Comparison of ENCODE assay signal across 7 cellular contexts in genomic region chr19:49808762-49809154, GRCh38. TPM values are rescaled to one million over a fixed set of nuclear protein-coding genes. Genes with fewer than 3 reads are reported as not detected.
DNase-seq lines count a peak whose midpoint lies in the region; ATAC-seq, FAIRE-seq and TF ChIP-seq lines count a peak whose summit lies in the region.

No MANE protein-coding gene starts in this region.

- H3K36me3 Mint-ChIP-seq in naive thymus-derived CD4-positive, alpha-beta T cell: peaks cover 0 to 9% (median 6%) of the 10 kb centered on the region in 5 donors

- no peaks in the 10 kb centered on the region for H3K36me3 ChIP-seq in Panc1 (ENCODE audit: control insufficient read depth, insufficient read depth, low read length)
- H3K36me3 ChIP-seq in naive thymus-derived CD4-positive, alpha-beta T cell (ENCODE audit: control insufficient read depth in 2 of 3, insufficient read depth in 3 of 3, low read length in 3 of 3): peaks cover 0 to 6% (median 0%) of the 10 kb centered on the region in 3 experiments

- TF ChIP-seq POLR2A in H54 (IDR thresholded peaks at IDR 0.05; ENCODE audit: low read depth, low read length): no peak

- H3K9me3 Mint-ChIP-seq in naive thymus-derived CD4-positive, alpha-beta T cell: no peaks in the 10 kb centered on the region

- peak overlapping the region; percentile 85 to 96 (median 90) for H3K4me3 Mint-ChIP-seq in naive thymus-derived CD4-positive, alpha-beta T cell

- peak overlapping the region; percentile 40 to 58 for H3K4me3 ChIP-seq in Panc1 (ENCODE audit: low read depth in 2 of 2, low read length in 2 of 2)
- peak overlapping the region; percentile 64 for H3K4me3 ChIP-seq in fibroblast of pulmonary artery (replicated peaks; ENCODE audit: low read depth, low read length)
- peak overlapping the region; percentile 71 for H3K4me3 ChIP-seq in naive thymus-derived CD4-positive, alpha-beta T cell (ENCODE audit: low read length)

- no peaks in the 10 kb centered on the region for H3K9me3 ChIP-seq in Panc1 (ENCODE audit: control insufficient read depth, insufficient read depth, low read depth, low read length)
- H3K9me3 ChIP-seq in naive thymus-derived CD4-positive, alpha-beta T cell (ENCODE audit: control insufficient read depth in 2 of 3, low read length in 3 of 3): no peaks in the 10 kb centered on the region

- no peak for FAIRE-seq in H54 (lab: Jason Lieb, UNC)

- no peak for TF ChIP-seq CTCF in Panc1 (IDR thresholded peaks at IDR 0.05)
- TF ChIP-seq CTCF in fibroblast of pulmonary artery (IDR thresholded peaks at IDR 0.05; ENCODE audit: low read length, missing control alignments): no peak

- DNase-seq in H54 (ENCODE audit: insufficient read length, low spot score) (peak; percentile 87), Panc1 (ENCODE audit: low read depth, low spot score) (no peak), fibroblast of pulmonary artery (ENCODE audit: low read depth) (peak; percentile 84)
- DNase-seq in activated effector memory CD4-positive, alpha-beta T cell treated with anti-CD3 and anti-CD28 coated beads, Interleukin-2, amount 50 U/mL, for 16 hours: peak; percentile 94
- peak; percentile 69 to 92 (median 83) for DNase-seq in naive thymus-derived CD4-positive, alpha-beta T cell
- peak; percentile 71 to 73 for DNase-seq in stimulated activated CD8-positive, alpha-beta memory T cell treated with anti-CD3 and anti-CD28 coated beads, Interleukin-7, amount 100 ng/mL, for 4 hours (ENCODE audit: low read depth in 2 of 2)

- BruUV-seq in Panc1 (replicated peaks; lab: Mats Ljungman, UMichigan): no TSS peak

- in situ Hi-C loops in Panc1 (cut with HindIII; ENCODE audit: low pct_unique_long_range_greater_than_20kb, low sequenced_read_pairs): no loop called here

- H3K27me3 ChIP-seq in Panc1 (ENCODE audit: control insufficient read depth, insufficient read depth, low read length): no peaks in the 10 kb centered on the region
- no peaks in the 10 kb centered on the region for H3K27me3 ChIP-seq in naive thymus-derived CD4-positive, alpha-beta T cell (ENCODE audit: control insufficient read depth in 2 of 2, insufficient read depth in 2 of 2, low read length in 2 of 2)

- peaks cover 20 to 40% (median 28%) of the 10 kb centered on the region in 7 donors for H3K4me1 Mint-ChIP-seq in naive thymus-derived CD4-positive, alpha-beta T cell

- intact Hi-C loops in Panc1 (cut with micrococcal nuclease; ENCODE audit: unreplicated experiment): no loop called here
- intact Hi-C loops in naive thymus-derived CD4-positive, alpha-beta T cell (cut with micrococcal nuclease): loop anchor here in 1 of 2 donors (1.0 to 2.0 kb wide), 4 partner anchors 9 to 166 kb away; partner anchors contain the start of gene SCAF1

- POLR2A ChIA-PET in Panc1 (lab: Charles Lee): interaction anchor here (0.6 kb wide), 1 partner anchor 357 kb away, joined by 5 read pairs; no protein-coding TSS in a partner anchor
- POLR2A ChIA-PET in naive thymus-derived CD4-positive, alpha-beta T cell (lab: Charles Lee): interaction anchor here (1.5 to 2.1 kb wide), 3 partner anchors 10 to 91 kb away, joined by 4 to 11 read pairs (median 8); partner anchors contain the start of genes AKT1S1, MED25 and TBC1D17

- no peak overlapping the region for H3K27ac ChIP-seq in Panc1 (ENCODE audit: low read length)
- H3K27ac ChIP-seq in naive thymus-derived CD4-positive, alpha-beta T cell (ENCODE audit: low read depth, low read length): peak overlapping the region; percentile 73

- H3K27me3 Mint-ChIP-seq in naive thymus-derived CD4-positive, alpha-beta T cell: no peaks in the 10 kb centered on the region

- H3K4me1 ChIP-seq in Panc1 (ENCODE audit: control insufficient read depth, insufficient read depth, low read length): peaks cover 5% of the 10 kb centered on the region
- peaks cover 11 to 16% of the 10 kb centered on the region in 2 donors for H3K4me1 ChIP-seq in naive thymus-derived CD4-positive, alpha-beta T cell (ENCODE audit: control insufficient read depth in 2 of 2, insufficient read depth in 2 of 2, low read length in 2 of 2)

- CTCF ChIA-PET in Panc1 (lab: Charles Lee): no interaction called here
- CTCF ChIA-PET in naive thymus-derived CD4-positive, alpha-beta T cell (lab: Charles Lee): no interaction called here

- H3K27ac Mint-ChIP-seq in naive thymus-derived CD4-positive, alpha-beta T cell: peak overlapping the region; percentile 66 to 94 (median 84)

- ATAC-seq in Panc1: peak; percentile 50
- ATAC-seq in naive thymus-derived CD4-positive, alpha-beta T cell: peak; percentile 76
- ATAC-seq in GM19455 (IDR thresholded peaks at IDR 0.05; ENCODE audit: unreplicated experiment): no peak

RNA-seq across cellular contexts. Expression of gene FUZ, which starts 4.3 kb away (rescaled TPM):
- 13.9 TPM for total RNA-seq in Panc1 (2021; ENCODE audit: unreplicated experiment)
- 19.6 TPM for polyA plus RNA-seq in Panc1 (2012; ENCODE audit: insufficient read length)
- total RNA-seq in naive thymus-derived CD4-positive, alpha-beta T cell: 10 to 100 TPM; 16.0 to 28.4 (median 26.8) TPM
- 1 to 10 TPM; 3.8 to 6.3 TPM for polyA plus RNA-seq in naive thymus-derived CD4-positive, alpha-beta T cell

RNA-seq across cellular contexts. Expression of gene MED25, which starts 9.3 kb away (rescaled TPM):
- total RNA-seq in Panc1 (2021; ENCODE audit: unreplicated experiment): 52.4 TPM
- 55.5 TPM for polyA plus RNA-seq in Panc1 (2012; ENCODE audit: insufficient read length)
- 10 to 100 TPM; 36.8 to 75.2 (median 55.4) TPM for total RNA-seq in naive thymus-derived CD4-positive, alpha-beta T cell
- 10 to 100 TPM; 10.8 to 16.7 TPM for polyA plus RNA-seq in naive thymus-derived CD4-positive, alpha-beta T cell

RNA-seq across cellular contexts. Expression of gene AP2A1, which starts 42.0 kb away (rescaled TPM):
- total RNA-seq in Panc1 (2021; ENCODE audit: unreplicated experiment): 72.1 TPM
- 83.8 TPM for polyA plus RNA-seq in Panc1 (2012; ENCODE audit: insufficient read length)
- 10 to 100 TPM; 38.2 to 83.3 (median 56.7) TPM for total RNA-seq in naive thymus-derived CD4-positive, alpha-beta T cell
- polyA plus RNA-seq in naive thymus-derived CD4-positive, alpha-beta T cell: 1 to 10 TPM; 3.8 to 8.3 TPM

RNA-seq across cellular contexts. Expression of gene PTOV1, which starts 42.2 kb away (rescaled TPM):
- total RNA-seq in Panc1 (2021; ENCODE audit: unreplicated experiment): 114 TPM
- polyA plus RNA-seq in Panc1 (2012; ENCODE audit: insufficient read length): 273 TPM
- 100 to 1,000 TPM in 4 of 5 experiments, 10 to 100 TPM in 1; 92.8 to 170 (median 160) TPM for total RNA-seq in naive thymus-derived CD4-positive, alpha-beta T cell
- polyA plus RNA-seq in naive thymus-derived CD4-positive, alpha-beta T cell: 10 to 100 TPM; 49.0 to 68.6 TPM

RNA-seq across cellular contexts. Expression of gene TSKS, which starts 45.7 kb away (rescaled TPM):
- total RNA-seq in Panc1 (2021; ENCODE audit: unreplicated experiment): not detected
- polyA plus RNA-seq in Panc1 (2012; ENCODE audit: insufficient read length): not detected
- total RNA-seq in naive thymus-derived CD4-positive, alpha-beta T cell: 1 to 10 TPM; 1.4 to 3.6 (median 2.8) TPM
- polyA plus RNA-seq in naive thymus-derived CD4-positive, alpha-beta T cell: 1 to 10 TPM in 1 of 2 donors, under 1 TPM in 1; 0.51 to 1.1 TPM
